In the genomic region with DNA sequence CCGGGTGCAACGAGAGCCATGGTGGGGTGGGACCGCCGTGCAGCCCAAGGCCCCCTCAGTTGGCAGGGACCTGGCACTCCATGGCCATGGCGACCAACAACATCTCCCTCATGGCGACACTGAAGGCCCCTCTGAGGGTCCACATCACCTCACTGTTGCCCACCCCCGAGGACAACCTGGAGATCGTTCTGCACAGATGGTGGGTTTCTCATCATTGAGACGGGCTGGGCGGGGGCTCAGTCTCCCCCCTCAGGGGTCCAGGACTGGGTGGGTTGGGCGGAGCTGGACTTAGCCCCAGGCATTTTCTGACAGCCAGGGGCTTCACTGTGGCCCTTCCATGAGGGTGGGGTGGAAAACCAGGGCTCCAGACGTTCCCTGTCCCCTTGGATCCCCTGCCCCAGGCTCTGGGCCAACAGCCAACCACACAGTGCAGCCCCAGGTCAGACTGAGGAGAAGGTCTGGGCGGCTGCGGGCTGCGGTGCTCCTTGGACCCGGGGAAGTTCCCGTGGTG, we compare ENCODE assay signal across 38 cellular contexts. TPM values are rescaled to one million over a fixed set of nuclear protein-coding genes. Genes with fewer than 3 reads are reported as not detected.
"Had no signal": no experiment of that assay in that cellular context is flagged by ENCODE, and none has a peak within 500 bp of the region (broad histone marks: within the 10 kb centered on the region; RNA-seq: fewer than 3 reads in every experiment).

No MANE protein-coding gene starts in this region.

- H3K9me3 Mint-ChIP-seq: activated CD4-positive, alpha-beta memory T cell treated with anti-CD3 and anti-CD28 coated beads for 36 hours; activated CD4-positive, alpha-beta T cell treated with anti-CD3 and anti-CD28 coated beads, Interleukin-2, amount 10 ng/mL, durations not matched to agents 24 days and 14 days; activated naive CD4-positive, alpha-beta T cell treated with anti-CD3 and anti-CD28 coated beads for 36 hours; activated naive CD4-positive, alpha-beta T cell treated with anti-CD3 and anti-CD28 coated beads, Interleukin-2, amount 50 U/mL, for 24 hours; activated naive CD8-positive, alpha-beta T cell treated with anti-CD3 and anti-CD28 coated beads for 36 hours; activated naive CD8-positive, alpha-beta T cell treated with anti-CD3 and anti-CD28 coated beads, Interleukin-2, amount 50 U/mL, for 24 hours; activated T-helper 1 cell treated with anti-CD3 and anti-CD28 coated beads, Interleukin-12 subunit alpha, Interleukin-12 subunit beta, Interleukin-2, Interleukin-4 antibody, amounts not matched to agents 30 ng/mL and 10 ng/mL and 1 ng/mL, durations not matched to agents 14 hours and 24 hours and 36 hours; activated T-helper 2 cell treated with anti-CD3 and anti-CD28 coated beads, Interferon-gamma antibody, Interleukin-2, Interleukin-4, amounts not matched to agents 10 μg/mL and 5 μg/mL and 100 μg/mL, durations not matched to agents 14 hours and 24 hours and 36 hours had no signal

- H3K9me3 ChIP-seq: adrenal gland, body of pancreas had no signal

- DNase-seq: activated CD4-positive, alpha-beta memory T cell treated with anti-CD3 and anti-CD28 coated beads for 36 hours; activated CD4-positive, alpha-beta T cell treated with anti-CD3 and anti-CD28 coated beads for 36 hours; activated CD4-positive, alpha-beta T cell treated with anti-CD3 and anti-CD28 coated beads, Interleukin-2, amount 10 ng/mL, durations not matched to agents 24 days and 14 days; activated CD4-positive, CD25-positive, alpha-beta regulatory T cell; activated CD4-positive, CD25-positive, alpha-beta regulatory T cell treated with anti-CD3 and anti-CD28 coated beads, Interleukin-2, amount 50 U/mL, for 72 hours; activated CD8-positive, alpha-beta memory T cell treated with anti-CD3 and anti-CD28 coated beads, Interleukin-2, amount 10 ng/mL, durations not matched to agents 7 days and 5 days; activated CD8-positive, alpha-beta memory T cell treated with anti-CD3 and anti-CD28 coated beads, Interleukin-2, amount 50 U/mL, for 4 hours; activated CD8-positive, alpha-beta T cell treated with anti-CD3 and anti-CD28 coated beads, Interleukin-2, amount 10 ng/mL, durations not matched to agents 7 days and 5 days; activated effector memory CD4-positive, alpha-beta T cell treated with anti-CD3 and anti-CD28 coated beads, Interleukin-2, amount 50 U/mL, for 16 hours; activated naive CD4-positive, alpha-beta T cell treated with anti-CD3 and anti-CD28 coated beads for 36 hours; activated naive CD8-positive, alpha-beta T cell treated with anti-CD3 and anti-CD28 coated beads for 36 hours; activated naive CD8-positive, alpha-beta T cell treated with anti-CD3 and anti-CD28 coated beads, Interleukin-2, amount 50 U/mL, for 24 hours; activated T-cell treated with anti-CD3 and anti-CD28 coated beads, Interleukin-2, amount 50 U/mL, for 1 hour; activated T-cell treated with anti-CD3 and anti-CD28 coated beads, Interleukin-2, amount 50 U/mL, for 48 hours; adrenal gland; amygdala; body of pancreas; caudate nucleus; cortex of kidney; dermis blood vessel endothelial cell; effector CD8-positive, alpha-beta T cell; esophagus squamous epithelium; foreskin melanocyte; T-helper 2 cell had no signal

- H3K4me3 Mint-ChIP-seq: activated CD4-positive, alpha-beta memory T cell treated with anti-CD3 and anti-CD28 coated beads for 36 hours; activated CD4-positive, alpha-beta T cell treated with anti-CD3 and anti-CD28 coated beads for 36 hours; activated CD4-positive, alpha-beta T cell treated with anti-CD3 and anti-CD28 coated beads, Interleukin-2, amount 10 ng/mL, durations not matched to agents 24 days and 14 days; activated CD8-positive, alpha-beta memory T cell treated with anti-CD3 and anti-CD28 coated beads, Interleukin-2, amount 10 ng/mL, durations not matched to agents 7 days and 5 days; activated CD8-positive, alpha-beta T cell treated with anti-CD3 and anti-CD28 coated beads, Interleukin-2, amount 10 ng/mL, durations not matched to agents 7 days and 5 days; activated naive CD4-positive, alpha-beta T cell treated with anti-CD3 and anti-CD28 coated beads for 36 hours; activated naive CD4-positive, alpha-beta T cell treated with anti-CD3 and anti-CD28 coated beads, Interleukin-2, amount 50 U/mL, for 24 hours; activated naive CD8-positive, alpha-beta T cell treated with anti-CD3 and anti-CD28 coated beads for 36 hours; activated naive CD8-positive, alpha-beta T cell treated with anti-CD3 and anti-CD28 coated beads, Interleukin-2, amount 50 U/mL, for 24 hours; activated T-helper 1 cell treated with anti-CD3 and anti-CD28 coated beads, Interleukin-12 subunit alpha, Interleukin-12 subunit beta, Interleukin-2, Interleukin-4 antibody, amounts not matched to agents 30 ng/mL and 10 ng/mL and 1 ng/mL, durations not matched to agents 14 hours and 24 hours and 36 hours had no signal

- H3K4me1 ChIP-seq: adrenal gland, body of pancreas, esophagus squamous epithelium, gastroesophageal sphincter had no signal

- H3K27ac ChIP-seq: adrenal gland, body of pancreas, epithelial cell of prostate, esophagus squamous epithelium, gastroesophageal sphincter had no signal

- H3K27ac Mint-ChIP-seq: activated CD4-positive, alpha-beta memory T cell treated with anti-CD3 and anti-CD28 coated beads for 36 hours; activated CD4-positive, alpha-beta T cell treated with anti-CD3 and anti-CD28 coated beads for 36 hours; activated CD4-positive, alpha-beta T cell treated with anti-CD3 and anti-CD28 coated beads, Interleukin-2, amount 10 ng/mL, durations not matched to agents 24 days and 14 days; activated CD8-positive, alpha-beta memory T cell treated with anti-CD3 and anti-CD28 coated beads, Interleukin-2, amount 10 ng/mL, durations not matched to agents 7 days and 5 days; activated CD8-positive, alpha-beta T cell treated with anti-CD3 and anti-CD28 coated beads, Interleukin-2, amount 10 ng/mL, durations not matched to agents 7 days and 5 days; activated naive CD4-positive, alpha-beta T cell treated with anti-CD3 and anti-CD28 coated beads for 36 hours; activated naive CD4-positive, alpha-beta T cell treated with anti-CD3 and anti-CD28 coated beads, Interleukin-2, amount 50 U/mL, for 24 hours; activated naive CD8-positive, alpha-beta T cell treated with anti-CD3 and anti-CD28 coated beads for 36 hours; activated naive CD8-positive, alpha-beta T cell treated with anti-CD3 and anti-CD28 coated beads, Interleukin-2, amount 50 U/mL, for 24 hours; activated T-helper 1 cell treated with anti-CD3 and anti-CD28 coated beads, Interleukin-12 subunit alpha, Interleukin-12 subunit beta, Interleukin-2, Interleukin-4 antibody, amounts not matched to agents 30 ng/mL and 10 ng/mL and 1 ng/mL, durations not matched to agents 14 hours and 24 hours and 36 hours; activated T-helper 2 cell treated with anti-CD3 and anti-CD28 coated beads, Interferon-gamma antibody, Interleukin-2, Interleukin-4, amounts not matched to agents 10 μg/mL and 5 μg/mL and 100 μg/mL, durations not matched to agents 14 hours and 24 hours and 36 hours had no signal

- H3K36me3 ChIP-seq: adrenal gland, esophagus squamous epithelium, gastroesophageal sphincter had no signal

- H3K4me3 ChIP-seq: adrenal gland, body of pancreas, esophagus squamous epithelium, gastroesophageal sphincter had no signal

- H3K4me1 Mint-ChIP-seq: activated CD4-positive, alpha-beta T cell treated with anti-CD3 and anti-CD28 coated beads for 36 hours; activated CD4-positive, alpha-beta T cell treated with anti-CD3 and anti-CD28 coated beads, Interleukin-2, amount 10 ng/mL, durations not matched to agents 24 days and 14 days; activated naive CD4-positive, alpha-beta T cell treated with anti-CD3 and anti-CD28 coated beads, Interleukin-2, amount 50 U/mL, for 24 hours; activated naive CD8-positive, alpha-beta T cell treated with anti-CD3 and anti-CD28 coated beads for 36 hours; activated naive CD8-positive, alpha-beta T cell treated with anti-CD3 and anti-CD28 coated beads, Interleukin-2, amount 50 U/mL, for 24 hours had no signal

- H3K36me3 Mint-ChIP-seq: activated CD4-positive, alpha-beta memory T cell treated with anti-CD3 and anti-CD28 coated beads for 36 hours; activated CD8-positive, alpha-beta memory T cell treated with anti-CD3 and anti-CD28 coated beads, Interleukin-2, amount 10 ng/mL, durations not matched to agents 7 days and 5 days; activated naive CD4-positive, alpha-beta T cell treated with anti-CD3 and anti-CD28 coated beads, Interleukin-2, amount 50 U/mL, for 24 hours; activated naive CD8-positive, alpha-beta T cell treated with anti-CD3 and anti-CD28 coated beads for 36 hours had no signal

- ATAC-seq: activated CD4-positive, alpha-beta T cell treated with anti-CD3 and anti-CD28 coated beads for 36 hours; activated CD8-positive, alpha-beta memory T cell treated with anti-CD3 and anti-CD28 coated beads, Interleukin-2, amount 10 ng/mL, durations not matched to agents 7 days and 5 days; activated CD8-positive, alpha-beta T cell treated with anti-CD3 and anti-CD28 coated beads, Interleukin-2, amount 10 ng/mL, durations not matched to agents 7 days and 5 days; activated naive CD8-positive, alpha-beta T cell treated with anti-CD3 and anti-CD28 coated beads, Interleukin-2, amount 50 U/mL, for 24 hours; body of pancreas; gastroesophageal sphincter had no signal

RNA-seq across cellular contexts. Expression of a gene that starts 0.7 kb away (rescaled TPM):
- total RNA-seq: activated CD4-positive, alpha-beta memory T cell treated with anti-CD3 and anti-CD28 coated beads for 36 hours; activated CD4-positive, alpha-beta T cell treated with anti-CD3 and anti-CD28 coated beads for 36 hours; activated CD4-positive, alpha-beta T cell treated with anti-CD3 and anti-CD28 coated beads, Interleukin-2, amount 10 ng/mL, durations not matched to agents 24 days and 14 days; activated CD8-positive, alpha-beta memory T cell treated with anti-CD3 and anti-CD28 coated beads for 36 hours; activated CD8-positive, alpha-beta memory T cell treated with anti-CD3 and anti-CD28 coated beads, Interleukin-2, amount 10 ng/mL, durations not matched to agents 7 days and 5 days; activated CD8-positive, alpha-beta T cell treated with anti-CD3 and anti-CD28 coated beads, Interleukin-2, amount 10 ng/mL, durations not matched to agents 7 days and 5 days; activated naive CD4-positive, alpha-beta T cell treated with anti-CD3 and anti-CD28 coated beads for 36 hours; activated naive CD8-positive, alpha-beta T cell treated with anti-CD3 and anti-CD28 coated beads for 36 hours; activated T-helper 1 cell treated with anti-CD3 and anti-CD28 coated beads, Interleukin-12 subunit alpha, Interleukin-12 subunit beta, Interleukin-2, Interleukin-4 antibody, amounts not matched to agents 30 ng/mL and 10 ng/mL and 1 ng/mL, durations not matched to agents 14 hours and 24 hours and 36 hours; activated T-helper 2 cell treated with anti-CD3 and anti-CD28 coated beads, Interferon-gamma antibody, Interleukin-2, Interleukin-4, amounts not matched to agents 10 μg/mL and 5 μg/mL and 100 μg/mL, durations not matched to agents 14 hours and 24 hours and 36 hours; adrenal gland; aorta; body of pancreas; chondrocyte; dermis blood vessel endothelial cell; endothelial cell of umbilical vein; esophagus squamous epithelium; fibroblast of lung; fibroblast of villous mesenchyme; gastroesophageal sphincter; glomerular endothelial cell; T-helper 1 cell treated with Interleukin-12 subunit alpha and Interleukin-12 subunit beta and Interleukin-4 antibody, amounts not matched to agents 30 ng/mL and 1 ng/mL, for 36 hours had no signal
- polyA plus RNA-seq: adrenal gland, aorta, endothelial cell of umbilical vein, esophagus, fibroblast of lung had no signal

RNA-seq across cellular contexts. Expression of a gene that starts 16.4 kb away (rescaled TPM):
- total RNA-seq: activated CD4-positive, alpha-beta memory T cell treated with anti-CD3 and anti-CD28 coated beads for 36 hours; activated CD4-positive, alpha-beta T cell treated with anti-CD3 and anti-CD28 coated beads for 36 hours; activated CD4-positive, alpha-beta T cell treated with anti-CD3 and anti-CD28 coated beads, Interleukin-2, amount 10 ng/mL, durations not matched to agents 24 days and 14 days; activated CD8-positive, alpha-beta memory T cell treated with anti-CD3 and anti-CD28 coated beads for 36 hours; activated CD8-positive, alpha-beta memory T cell treated with anti-CD3 and anti-CD28 coated beads, Interleukin-2, amount 10 ng/mL, durations not matched to agents 7 days and 5 days; activated CD8-positive, alpha-beta T cell treated with anti-CD3 and anti-CD28 coated beads, Interleukin-2, amount 10 ng/mL, durations not matched to agents 7 days and 5 days; activated naive CD4-positive, alpha-beta T cell treated with anti-CD3 and anti-CD28 coated beads for 36 hours; activated naive CD8-positive, alpha-beta T cell treated with anti-CD3 and anti-CD28 coated beads for 36 hours; activated T-helper 1 cell treated with anti-CD3 and anti-CD28 coated beads, Interleukin-12 subunit alpha, Interleukin-12 subunit beta, Interleukin-2, Interleukin-4 antibody, amounts not matched to agents 30 ng/mL and 10 ng/mL and 1 ng/mL, durations not matched to agents 14 hours and 24 hours and 36 hours; activated T-helper 2 cell treated with anti-CD3 and anti-CD28 coated beads, Interferon-gamma antibody, Interleukin-2, Interleukin-4, amounts not matched to agents 10 μg/mL and 5 μg/mL and 100 μg/mL, durations not matched to agents 14 hours and 24 hours and 36 hours; adrenal gland; aorta; body of pancreas; dermis blood vessel endothelial cell; endothelial cell of umbilical vein; esophagus squamous epithelium; fibroblast of lung; fibroblast of villous mesenchyme; gastroesophageal sphincter; glomerular endothelial cell; T-helper 1 cell treated with Interleukin-12 subunit alpha and Interleukin-12 subunit beta and Interleukin-4 antibody, amounts not matched to agents 30 ng/mL and 1 ng/mL, for 36 hours had no signal
- polyA plus RNA-seq: adrenal gland, aorta, endothelial cell of umbilical vein, esophagus, fibroblast of lung had no signal

RNA-seq across cellular contexts. Expression of a gene that starts 41.0 kb away (rescaled TPM):
- total RNA-seq: activated CD4-positive, alpha-beta memory T cell treated with anti-CD3 and anti-CD28 coated beads for 36 hours; activated CD4-positive, alpha-beta T cell treated with anti-CD3 and anti-CD28 coated beads for 36 hours; activated CD4-positive, alpha-beta T cell treated with anti-CD3 and anti-CD28 coated beads, Interleukin-2, amount 10 ng/mL, durations not matched to agents 24 days and 14 days; activated CD8-positive, alpha-beta memory T cell treated with anti-CD3 and anti-CD28 coated beads for 36 hours; activated CD8-positive, alpha-beta memory T cell treated with anti-CD3 and anti-CD28 coated beads, Interleukin-2, amount 10 ng/mL, durations not matched to agents 7 days and 5 days; activated CD8-positive, alpha-beta T cell treated with anti-CD3 and anti-CD28 coated beads, Interleukin-2, amount 10 ng/mL, durations not matched to agents 7 days and 5 days; activated naive CD8-positive, alpha-beta T cell treated with anti-CD3 and anti-CD28 coated beads for 36 hours; activated T-helper 1 cell treated with anti-CD3 and anti-CD28 coated beads, Interleukin-12 subunit alpha, Interleukin-12 subunit beta, Interleukin-2, Interleukin-4 antibody, amounts not matched to agents 30 ng/mL and 10 ng/mL and 1 ng/mL, durations not matched to agents 14 hours and 24 hours and 36 hours; activated T-helper 2 cell treated with anti-CD3 and anti-CD28 coated beads, Interferon-gamma antibody, Interleukin-2, Interleukin-4, amounts not matched to agents 10 μg/mL and 5 μg/mL and 100 μg/mL, durations not matched to agents 14 hours and 24 hours and 36 hours; adrenal gland; body of pancreas; dermis blood vessel endothelial cell; endothelial cell of umbilical vein; esophagus squamous epithelium; fibroblast of lung; fibroblast of villous mesenchyme; gastroesophageal sphincter; glomerular endothelial cell; T-helper 1 cell treated with Interleukin-12 subunit alpha and Interleukin-12 subunit beta and Interleukin-4 antibody, amounts not matched to agents 30 ng/mL and 1 ng/mL, for 36 hours had no signal
- polyA plus RNA-seq: adrenal gland, aorta, endothelial cell of umbilical vein, esophagus, fibroblast of lung had no signal
